ENCODE assay signal across 30 cellular contexts in genomic region chr9:18683312-18683711, GRCh38.
"Had no signal": no experiment of that assay in that cellular context is flagged by ENCODE, and none has a peak within 500 bp of the region (broad histone marks: within the 10 kb centered on the region; RNA-seq: fewer than 3 reads in every experiment).

No MANE protein-coding gene starts in this region.

- H3K4me3 Mint-ChIP-seq: activated CD4-positive, alpha-beta memory T cell treated with anti-CD3 and anti-CD28 coated beads, Interleukin-2, amount 10 ng/mL, durations not matched to agents 7 days and 5 days; activated CD4-positive, alpha-beta T cell treated with anti-CD3 and anti-CD28 coated beads, Interleukin-2, amount 10 ng/mL, durations not matched to agents 7 days and 5 days; activated naive CD8-positive, alpha-beta T cell; activated T-cell treated with anti-CD3 and anti-CD28 coated beads, Interleukin-2, amount 50 U/mL, for 4 hours; activated T-helper 17 cell treated with anti-CD3 and anti-CD28 coated beads, Interleukin-2, amount 50 U/mL, for 72 hours; brain; dendritic cell treated with granulocyte-macrophage colony-stimulating factor and Interleukin-4, amounts not matched to agents 40 ng/mL and 50 ng/mL, for 4 days; endodermal cell; WTC11 had no signal

- H3K36me3 ChIP-seq: breast epithelium, cardiac muscle cell, gastrocnemius medialis had no signal

- H3K4me1 Mint-ChIP-seq: activated CD4-positive, alpha-beta memory T cell treated with anti-CD3 and anti-CD28 coated beads, Interleukin-2, amount 10 ng/mL, durations not matched to agents 7 days and 5 days; activated CD4-positive, alpha-beta T cell treated with anti-CD3 and anti-CD28 coated beads, Interleukin-2, amount 10 ng/mL, durations not matched to agents 7 days and 5 days; activated T-helper 17 cell treated with anti-CD3 and anti-CD28 coated beads, Interleukin-2, amount 50 U/mL, for 72 hours; endodermal cell; WTC11 had no signal

- H3K27ac ChIP-seq: breast epithelium, cardiac muscle cell, coronary artery, dorsolateral prefrontal cortex, foreskin keratinocyte, gastrocnemius medialis had no signal

- H3K27ac Mint-ChIP-seq: activated CD4-positive, alpha-beta memory T cell treated with anti-CD3 and anti-CD28 coated beads, Interleukin-2, amount 10 ng/mL, durations not matched to agents 7 days and 5 days; activated CD4-positive, alpha-beta T cell treated with anti-CD3 and anti-CD28 coated beads, Interleukin-2, amount 10 ng/mL, durations not matched to agents 7 days and 5 days; activated naive CD8-positive, alpha-beta T cell; activated T-helper 17 cell treated with anti-CD3 and anti-CD28 coated beads, Interleukin-2, amount 50 U/mL, for 72 hours; dendritic cell treated with granulocyte-macrophage colony-stimulating factor and Interleukin-4, amounts not matched to agents 40 ng/mL and 50 ng/mL, for 4 days; endodermal cell; WTC11 had no signal

- ATAC-seq: activated T-cell treated with anti-CD3 and anti-CD28 coated beads, Interleukin-2, amount 50 U/mL, for 4 hours; activated T-helper 17 cell treated with anti-CD3 and anti-CD28 coated beads, Interleukin-2, amount 50 U/mL, for 72 hours; esophagus mucosa; foreskin keratinocyte; gastrocnemius medialis; WTC11 had no signal

- DNase-seq: activated CD4-positive, alpha-beta memory T cell treated with anti-CD3 and anti-CD28 coated beads, Interleukin-2, amount 10 ng/mL, durations not matched to agents 7 days and 5 days; activated CD4-positive, alpha-beta T cell treated with anti-CD3 and anti-CD28 coated beads for 1 hour; activated CD4-positive, alpha-beta T cell treated with anti-CD3 and anti-CD28 coated beads for 4 hours; activated CD4-positive, alpha-beta T cell treated with anti-CD3 and anti-CD28 coated beads, Interleukin-2, amount 10 ng/mL, durations not matched to agents 7 days and 5 days; activated CD4-positive, alpha-beta T cell treated with anti-CD3 and anti-CD28 coated beads, Interleukin-2, amount 50 U/mL, for 4 hours; activated effector memory CD4-positive, alpha-beta T cell treated with Interleukin-2 at 50 U/mL for 16 hours; activated gamma-delta T cell treated with Interleukin-2 at 50 U/mL for 16 hours; activated naive CD4-positive, alpha-beta T cell treated with anti-CD3 and anti-CD28 coated beads, Interleukin-2, amount 50 U/mL, for 16 hours; activated naive CD4-positive, alpha-beta T cell treated with Interleukin-2 at 50 U/mL for 16 hours; activated T-cell treated with anti-CD3 and anti-CD28 coated beads, Interleukin-2, amount 50 U/mL, for 4 hours; amniotic stem cell; aorta; central memory CD4-positive, alpha-beta T cell; cerebellar nuclear complex; dorsolateral prefrontal cortex; effector memory CD4-positive, alpha-beta T cell; endodermal cell; foreskin keratinocyte; gastrocnemius medialis; head of caudate nucleus; T-helper 2 cell had no signal

- H3K9me3 ChIP-seq: breast epithelium, gastrocnemius medialis had no signal

- H3K4me3 ChIP-seq: breast epithelium, cardiac muscle cell, coronary artery, dorsolateral prefrontal cortex, gastrocnemius medialis had no signal

- H3K27me3 ChIP-seq: breast epithelium, cardiac muscle cell, dorsolateral prefrontal cortex, foreskin keratinocyte, gastrocnemius medialis had no signal

- H3K36me3 Mint-ChIP-seq: activated naive CD8-positive, alpha-beta T cell; brain; WTC11 had no signal

- H3K27me3 Mint-ChIP-seq: activated CD4-positive, alpha-beta memory T cell treated with anti-CD3 and anti-CD28 coated beads, Interleukin-2, amount 10 ng/mL, durations not matched to agents 7 days and 5 days; activated CD4-positive, alpha-beta T cell treated with anti-CD3 and anti-CD28 coated beads, Interleukin-2, amount 10 ng/mL, durations not matched to agents 7 days and 5 days; activated naive CD8-positive, alpha-beta T cell; brain; dendritic cell treated with granulocyte-macrophage colony-stimulating factor and Interleukin-4, amounts not matched to agents 40 ng/mL and 50 ng/mL, for 4 days had no signal

- H3K4me1 ChIP-seq: breast epithelium, foreskin keratinocyte, gastrocnemius medialis had no signal

- H3K9me3 Mint-ChIP-seq: activated CD4-positive, alpha-beta memory T cell treated with anti-CD3 and anti-CD28 coated beads, Interleukin-2, amount 10 ng/mL, durations not matched to agents 7 days and 5 days; activated CD4-positive, alpha-beta T cell treated with anti-CD3 and anti-CD28 coated beads, Interleukin-2, amount 10 ng/mL, durations not matched to agents 7 days and 5 days; activated T-cell treated with anti-CD3 and anti-CD28 coated beads, Interleukin-2, amount 50 U/mL, for 4 hours; activated T-helper 17 cell treated with anti-CD3 and anti-CD28 coated beads, Interleukin-2, amount 50 U/mL, for 72 hours; brain; dendritic cell treated with granulocyte-macrophage colony-stimulating factor and Interleukin-4, amounts not matched to agents 40 ng/mL and 50 ng/mL, for 4 days; endodermal cell; WTC11 had no signal
